Comparison of ENCODE assay signal across 1 cellular context in genomic region chrX:109740076-109740809, GRCh38.
TF ChIP-seq lines count a peak whose summit lies in the region.

No MANE protein-coding gene starts in this region.

TF ChIP-seq in HepG2, 621 proteins besides CTCF, POLR2A, EP300 and RAD21 (continued from another document and continues in another):
- TF ChIP-seq MNT (IDR thresholded peaks at IDR 0.05) = peak; percentile 17; the same call in 1 of the 2 replicates
- TF ChIP-seq GPN1 (CRISPR knock-in tag; IDR thresholded peaks at IDR 0.05; ENCODE audit: borderline replicate concordance) = no peak
- no peak for TF ChIP-seq TIGD3 (CRISPR knock-in tag; IDR thresholded peaks at IDR 0.05; ENCODE audit: borderline replicate concordance)
- peak; percentile 59; the same call in 1 of the 2 replicates for TF ChIP-seq HOMEZ (CRISPR knock-in tag; IDR thresholded peaks at IDR 0.05; ENCODE audit: low read depth)
- peak; percentile 95 to 98 for TF ChIP-seq NR2F1 (CRISPR knock-in tag; IDR thresholded peaks at IDR 0.05)
- TF ChIP-seq CCDC6 (CRISPR knock-in tag; IDR thresholded peaks at IDR 0.05) = no peak
- TF ChIP-seq RXRB (CRISPR knock-in tag; IDR thresholded peaks at IDR 0.05; ENCODE audit: borderline replicate concordance) = peak; percentile 90
- TF ChIP-seq KDM2A (CRISPR knock-in tag; IDR thresholded peaks at IDR 0.05; ENCODE audit: borderline replicate concordance, low read depth) = no peak
- no peak for TF ChIP-seq ZNF337 (CRISPR knock-in tag; IDR thresholded peaks at IDR 0.05; ENCODE audit: borderline replicate concordance, low read depth)
- no peak for TF ChIP-seq ARHGAP35 (CRISPR knock-in tag; IDR thresholded peaks at IDR 0.05; ENCODE audit: borderline replicate concordance)
- TF ChIP-seq PBX3 (CRISPR knock-in tag; IDR thresholded peaks at IDR 0.05; ENCODE audit: borderline replicate concordance) = no peak
- TF ChIP-seq FIP1L1 (IDR thresholded peaks at IDR 0.05; ENCODE audit: borderline replicate concordance, insufficient read depth, low read depth, low read length) = no peak
- peak; percentile 32; the same call in 1 of the 2 replicates for TF ChIP-seq POLR2G (IDR thresholded peaks at IDR 0.05; ENCODE audit: low read depth, low read length)
- no peak for TF ChIP-seq ZNF720 (CRISPR knock-in tag; IDR thresholded peaks at IDR 0.05)
- peak; percentile 88 for TF ChIP-seq HNF4G (IDR thresholded peaks at IDR 0.05; ENCODE audit: borderline replicate concordance, low read depth, low read length)
- TF ChIP-seq HNF4G (CRISPR knock-in tag; IDR thresholded peaks at IDR 0.05; ENCODE audit: borderline replicate concordance, low read depth) = peak; percentile 40; the same call in 1 of the 2 replicates
- peak; percentile 68; the same call in 1 of the 2 replicates for TF ChIP-seq JUN (CRISPR knock-in tag; IDR thresholded peaks at IDR 0.05)
- no peak for TF ChIP-seq ZBTB1 (CRISPR knock-in tag; IDR thresholded peaks at IDR 0.05; ENCODE audit: borderline replicate concordance)
- TF ChIP-seq ZNF552 (CRISPR knock-in tag; IDR thresholded peaks at IDR 0.05; ENCODE audit: borderline replicate concordance) = no peak
- TF ChIP-seq RBM22 (optimal IDR thresholded peaks at IDR 0.05; ENCODE audit: low read length) = no peak
- no peak for TF ChIP-seq SCMH1 (CRISPR knock-in tag; IDR thresholded peaks at IDR 0.05; ENCODE audit: borderline replicate concordance)
- TF ChIP-seq ASH2L (IDR thresholded peaks at IDR 0.05; ENCODE audit: insufficient read length, low read depth, low read length) = peak; percentile 63
- TF ChIP-seq DRAP1 (CRISPR knock-in tag; IDR thresholded peaks at IDR 0.05) = peak; percentile 52
- no peak for TF ChIP-seq ZSCAN29 (CRISPR knock-in tag; conservative IDR thresholded peaks at IDR 0.05)
- TF ChIP-seq MEIS2 (CRISPR knock-in tag; IDR thresholded peaks at IDR 0.05) = peak; percentile 76; the same call in 1 of the 2 replicates
- TF ChIP-seq THAP7 (CRISPR knock-in tag; IDR thresholded peaks at IDR 0.05) = no peak
- no peak for TF ChIP-seq ZNF484 (CRISPR knock-in tag; IDR thresholded peaks at IDR 0.05; ENCODE audit: borderline replicate concordance, low read depth)
- peak; percentile 94 for TF ChIP-seq GATAD2A (CRISPR knock-in tag; IDR thresholded peaks at IDR 0.05)
- TF ChIP-seq ZNF841 (CRISPR knock-in tag; IDR thresholded peaks at IDR 0.05; ENCODE audit: borderline replicate concordance) = no peak
- TF ChIP-seq TRIM24 (CRISPR knock-in tag; IDR thresholded peaks at IDR 0.05) = peak; percentile 85
- TF ChIP-seq KAT8 (CRISPR knock-in tag; IDR thresholded peaks at IDR 0.05) = peak; percentile 54
- TF ChIP-seq PLRG1 (conservative IDR thresholded peaks at IDR 0.05) = no peak
- TF ChIP-seq ZFY (CRISPR knock-in tag; IDR thresholded peaks at IDR 0.05) = no peak
- no peak for TF ChIP-seq ZFP62 (CRISPR knock-in tag; IDR thresholded peaks at IDR 0.05)
- no peak for TF ChIP-seq ZNF414 (CRISPR knock-in tag; IDR thresholded peaks at IDR 0.05)
- peak; percentile 69 for TF ChIP-seq PATZ1 (CRISPR knock-in tag; IDR thresholded peaks at IDR 0.05)
- TF ChIP-seq MAZ (IDR thresholded peaks at IDR 0.05; ENCODE audit: borderline replicate concordance, low read depth, low read length) = no peak
- no peak for TF ChIP-seq MAZ (CRISPR knock-in tag; IDR thresholded peaks at IDR 0.05; ENCODE audit: low read depth)
- TF ChIP-seq SMAD3 (CRISPR knock-in tag; IDR thresholded peaks at IDR 0.05) = peak; percentile 86
- TF ChIP-seq NFAT5 (CRISPR knock-in tag; IDR thresholded peaks at IDR 0.05) = no peak
- TF ChIP-seq ZBTB25 (CRISPR knock-in tag; IDR thresholded peaks at IDR 0.05) = peak; percentile 65
- TF ChIP-seq REPIN1 (CRISPR knock-in tag; IDR thresholded peaks at IDR 0.05; ENCODE audit: borderline replicate concordance, low read depth) = 0 out of 2 replicates have a peak, but pooled peaks have one; percentile 23
- TF ChIP-seq SNRNP70 (IDR thresholded peaks at IDR 0.05; ENCODE audit: low read depth, low read length) = no peak
- no peak for TF ChIP-seq ZNF513 (CRISPR knock-in tag; conservative IDR thresholded peaks at IDR 0.05)
- TF ChIP-seq GABPB1 (CRISPR knock-in tag; IDR thresholded peaks at IDR 0.05) = peak; percentile 24; the same call in 1 of the 2 replicates
- no peak for TF ChIP-seq MYNN (CRISPR knock-in tag; IDR thresholded peaks at IDR 0.05; ENCODE audit: low read depth)
